Comparison of ENCODE assay signal across 1 cellular context in the genomic region with DNA sequence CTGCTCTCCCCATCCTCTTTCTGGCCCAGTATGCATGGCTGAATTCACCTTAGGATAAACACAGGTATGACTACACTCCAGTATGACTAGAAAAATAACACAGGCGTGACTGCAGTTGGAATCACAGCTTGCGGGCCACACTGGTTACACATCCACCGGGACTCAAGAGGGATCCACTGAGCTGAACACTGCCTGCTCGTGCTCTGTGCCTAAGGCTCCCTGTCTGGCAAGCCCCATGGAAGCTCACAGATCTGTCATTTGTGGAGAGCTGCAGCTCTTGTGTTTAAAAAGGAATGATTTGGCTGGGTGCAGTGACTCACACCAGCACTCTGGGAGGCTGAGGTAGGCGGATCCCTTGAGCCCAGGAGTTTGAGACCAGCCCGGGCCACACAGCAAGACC.
TF ChIP-seq lines count a peak whose summit lies in the region.

No MANE protein-coding gene starts in this region.

TF ChIP-seq in SK-N-SH, 30 proteins besides CTCF, POLR2A, EP300 and RAD21 (continued from another document):
- TF ChIP-seq, protein P1, sequence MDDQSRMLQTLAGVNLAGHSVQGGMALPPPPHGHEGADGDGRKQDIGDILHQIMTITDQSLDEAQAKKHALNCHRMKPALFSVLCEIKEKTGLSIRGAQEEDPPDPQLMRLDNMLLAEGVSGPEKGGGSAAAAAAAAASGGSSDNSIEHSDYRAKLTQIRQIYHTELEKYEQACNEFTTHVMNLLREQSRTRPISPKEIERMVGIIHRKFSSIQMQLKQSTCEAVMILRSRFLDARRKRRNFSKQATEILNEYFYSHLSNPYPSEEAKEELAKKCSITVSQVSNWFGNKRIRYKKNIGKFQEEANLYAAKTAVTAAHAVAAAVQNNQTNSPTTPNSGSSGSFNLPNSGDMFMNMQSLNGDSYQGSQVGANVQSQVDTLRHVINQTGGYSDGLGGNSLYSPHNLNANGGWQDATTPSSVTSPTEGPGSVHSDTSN (IDR thresholded peaks at IDR 0.05) = 0 out of 2 replicates have a peak, but pooled peaks have one; percentile 22
- TF ChIP-seq FOSL2 (IDR thresholded peaks at IDR 0.05; ENCODE audit: borderline replicate concordance, low read depth) = peak; percentile 46; the same call in 1 of the 2 replicates
